16 cellular contexts compared by ENCODE assay signal in the genomic region with DNA sequence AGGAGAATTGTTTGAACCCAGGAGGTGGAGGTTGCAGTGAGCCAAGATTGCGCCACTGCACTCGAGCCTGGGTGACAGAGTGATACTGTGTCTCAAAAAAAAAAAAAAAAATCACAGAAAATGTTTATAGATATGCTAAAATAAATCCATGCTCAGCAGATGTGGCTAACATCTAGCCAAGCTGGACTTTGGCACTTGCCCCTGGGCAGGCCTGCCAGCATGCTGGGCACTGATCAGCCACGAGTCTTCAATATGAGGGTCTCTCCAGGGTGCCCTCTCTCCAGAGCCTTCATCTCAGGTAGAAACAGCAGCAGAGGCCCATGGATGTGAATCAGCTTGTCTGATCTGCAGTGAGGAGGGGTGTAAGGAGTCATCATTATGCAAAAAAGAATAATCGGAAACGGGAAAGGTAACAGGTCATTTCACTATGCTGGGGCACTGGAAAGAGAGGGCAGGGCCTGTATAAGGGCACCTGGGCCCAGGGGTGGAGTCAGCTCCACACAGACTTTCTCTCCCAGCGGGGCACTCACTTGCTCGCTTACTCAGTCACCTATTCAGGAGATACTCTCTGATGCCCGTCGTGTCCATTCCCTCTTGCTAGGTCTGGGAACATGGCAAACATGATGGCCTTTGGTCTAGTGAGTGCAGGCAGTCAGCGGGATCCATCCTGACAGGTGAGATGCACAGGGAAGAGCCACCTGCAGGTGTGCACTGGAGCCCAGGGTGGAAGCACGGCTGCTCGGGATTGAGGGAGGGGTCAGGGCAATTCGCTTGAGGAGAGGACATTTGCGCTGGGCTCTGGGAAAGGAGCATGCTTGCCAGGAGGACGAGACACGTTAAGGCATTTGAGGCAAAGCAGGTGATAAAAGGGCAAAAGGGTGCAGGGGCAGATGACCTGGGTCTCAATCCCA. TPM values are rescaled to one million over a fixed set of nuclear protein-coding genes. Genes with fewer than 3 reads are reported as not detected.
DNase-seq lines count a peak whose midpoint lies in the region; ATAC-seq, FAIRE-seq and TF ChIP-seq lines count a peak whose summit lies in the region.
"Had no signal": no experiment of that assay in that cellular context is flagged by ENCODE, and none has a peak within 500 bp of the region (broad histone marks: within the 10 kb centered on the region; RNA-seq: fewer than 3 reads in every experiment).

No MANE protein-coding gene starts in this region.

- TF ChIP-seq CTCF in RWPE2 (IDR thresholded peaks at IDR 0.05; ENCODE audit: poor library complexity, severe bottlenecking): no peak
- no peak for TF ChIP-seq CTCF in HepG2 (CRISPR knock-in tag; IDR thresholded peaks at IDR 0.05)

- BruUV-seq in HepG2 (replicated peaks; lab: Mats Ljungman, UMichigan): no TSS peak

- TF ChIP-seq POLR2A in HepG2 (IDR thresholded peaks at IDR 0.05; ENCODE audit: insufficient read depth in 1 of 2, low read depth in 2 of 2, low read length in 2 of 2): no peak

- H3K9ac ChIP-seq in HepG2 (ENCODE audit: insufficient read depth, low read depth, low read length): no peak overlapping the region

- no peak overlapping the region for H2AFZ ChIP-seq in HepG2 (ENCODE audit: low read length)

- 8% methylated on average over 13 of the region's 16 CpGs for WGBS in HepG2 (ENCODE audit: low lambda C conversion rate)

- H3K4me3 ChIP-seq in RWPE2 (ENCODE audit: severe bottlenecking) (no peak overlapping the region), HepG2 (replicated peaks in 1 of 3; ENCODE audit: insufficient read depth in 1 of 3, low read depth in 2 of 3, low read length in 3 of 3) (no peak overlapping the region)
- H3K4me3 ChIP-seq: HAP-1 had no signal

- H3K27me3 ChIP-seq in RWPE2 (ENCODE audit: insufficient read depth, poor library complexity, severe bottlenecking): no peaks in the 10 kb centered on the region
- H3K27me3 ChIP-seq in HepG2 (ENCODE audit: control insufficient read depth in 1 of 2, insufficient read depth in 2 of 2, low read length in 2 of 2): peaks cover 0 to 8% of the 10 kb centered on the region in 2 experiments; a peak in 2 of 5 replicates

- no peaks in the 10 kb centered on the region for H4K20me1 ChIP-seq in HepG2 (ENCODE audit: insufficient read depth, low read length)

- no peak for TF ChIP-seq EP300 in HepG2 (IDR thresholded peaks at IDR 0.05; ENCODE audit: low read depth in 2 of 2, low read length in 2 of 2)
- no peak for TF ChIP-seq EP300 in HepG2 (CRISPR knock-in tag; IDR thresholded peaks at IDR 0.05; ENCODE audit: borderline replicate concordance)

- H3K4me1 ChIP-seq in RWPE2 (ENCODE audit: insufficient read depth, poor library complexity, severe bottlenecking): no peaks in the 10 kb centered on the region
- peaks cover 29% of the 10 kb centered on the region for H3K4me1 ChIP-seq in HepG2 (ENCODE audit: insufficient read depth, low read length)
- H3K4me1 ChIP-seq: HAP-1 had no signal

- no peaks in the 10 kb centered on the region for H3K79me2 ChIP-seq in HepG2 (ENCODE audit: insufficient read depth, low read length)

- intact Hi-C loops in HepG2 (cut with micrococcal nuclease; ENCODE audit: unreplicated experiment): no loop called here
- intact Hi-C loops in posterior cingulate gyrus (cut with DNase I): no loop called here

- H3K27ac ChIP-seq in RWPE2 (ENCODE audit: poor library complexity, severe bottlenecking) (no peak overlapping the region), HepG2 (ENCODE audit: extremely low read length, insufficient read depth, low read length) (no peak overlapping the region)

- TF ChIP-seq RAD21 in HepG2 (CRISPR knock-in tag; IDR thresholded peaks at IDR 0.05): no peak

- H3K9me3 ChIP-seq in RWPE2 (ENCODE audit: severe bottlenecking) (no peaks in the 10 kb centered on the region), HepG2 (ENCODE audit: low read length) (no peaks in the 10 kb centered on the region)
- H3K9me3 ChIP-seq: HAP-1 had no signal

- POLR2A ChIA-PET in HepG2 (lab: Yijun Ruan, JAX): interaction anchor here (0.6 kb wide), 1 partner anchor 8 kb away, joined by 3 read pairs; no protein-coding TSS in a partner anchor

- peak; percentile 31 for ATAC-seq in RWPE2 (ENCODE audit: low read depth)
- ATAC-seq in HepG2: peak; percentile 60
- no peak for ATAC-seq in GM21447 (IDR thresholded peaks at IDR 0.05; ENCODE audit: unreplicated experiment)
- ATAC-seq: CD8-positive, alpha-beta T cell; PC-3 had no signal

- H3K36me3 ChIP-seq in RWPE2 (ENCODE audit: low read depth) (no peaks in the 10 kb centered on the region), HepG2 (replicated peaks in 1 of 2; ENCODE audit: control insufficient read depth in 1 of 2, insufficient read depth in 2 of 2, low read length in 2 of 2) (no peaks in the 10 kb centered on the region)
- H3K36me3 ChIP-seq: HAP-1 had no signal

- in situ Hi-C loops in HepG2 (cut with HindIII; ENCODE audit: extremely low pct_ligation_motif_present, low pct_unique_long_range_greater_than_20kb): no loop called here

- peak overlapping the region; percentile 33; the same call in 1 of the 2 replicates for H3K4me2 ChIP-seq in HepG2 (ENCODE audit: low read depth, low read length)

- FAIRE-seq in HepG2 (lab: Jason Lieb, UNC): no peak

- peak; percentile 13 for DNase-seq in COLO668 (lab: John Stamatoyannopoulos, UW; ENCODE audit: unreplicated experiment)
- DNase-seq in DMS53 (lab: John Stamatoyannopoulos, UW): peak; percentile 61
- no peak for DNase-seq in RWPE2 (ENCODE audit: low spot score)
- no peak for DNase-seq in HepG2 (ENCODE audit: low spot score)
- no peak for DNase-seq in COLO829 (ENCODE audit: low spot score)
- no peak for DNase-seq in posterior cingulate gyrus
- DNase-seq: CD8-positive, alpha-beta T cell; EL; Kasumi-1; NCI-H1436 treated with DMSO at 0.1 percent for 48 hours; NCI-H2171; PC-3 had no signal

- CTCF ChIA-PET in HepG2 (lab: Yijun Ruan, JAX; ENCODE audit: low intra/inter-chr PET ratio, low total read pairs): no interaction called here

TF ChIP-seq in HepG2, 621 proteins besides CTCF, POLR2A, EP300 and RAD21 (continues in another document):
- TF ChIP-seq, protein P1, sequence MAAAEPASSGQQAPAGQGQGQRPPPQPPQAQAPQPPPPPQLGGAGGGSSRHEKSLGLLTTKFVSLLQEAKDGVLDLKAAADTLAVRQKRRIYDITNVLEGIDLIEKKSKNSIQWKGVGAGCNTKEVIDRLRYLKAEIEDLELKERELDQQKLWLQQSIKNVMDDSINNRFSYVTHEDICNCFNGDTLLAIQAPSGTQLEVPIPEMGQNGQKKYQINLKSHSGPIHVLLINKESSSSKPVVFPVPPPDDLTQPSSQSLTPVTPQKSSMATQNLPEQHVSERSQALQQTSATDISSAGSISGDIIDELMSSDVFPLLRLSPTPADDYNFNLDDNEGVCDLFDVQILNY (CRISPR knock-in tag; conservative IDR thresholded peaks at IDR 0.05): no peak
- TF ChIP-seq TCF7L2 (IDR thresholded peaks at IDR 0.05; ENCODE audit: low read depth, low read length): no peak

RNA-seq across cellular contexts. Expression of a gene that starts 17.1 kb away (rescaled TPM):
- total RNA-seq in HepG2 (2016; rRNA removed; fragmentation: Illumina TruSeq; extraction: Trizol): 5.1 and 9.2 TPM in 2 replicates
- 7.2 and 9.4 TPM in 2 replicates for total RNA-seq in HepG2 (2016; cell fraction: cytosol; rRNA removed; fragmentation: Illumina TruSeq; extraction: Trizol; ENCODE audit: low read depth)
- 4.4 and 8.7 TPM in 2 replicates for total RNA-seq in HepG2 (2016; cell fraction: insoluble cytoplasmic fraction; rRNA removed; fragmentation: Illumina TruSeq; extraction: Trizol)
- 7.2 and 9.8 TPM in 2 replicates for total RNA-seq in HepG2 (2016; cell fraction: membrane; rRNA removed; fragmentation: Illumina TruSeq; extraction: Trizol)
- 9.4 and 17.1 TPM in 2 replicates for total RNA-seq in HepG2 (2016; cell fraction: nucleus; rRNA removed; fragmentation: Illumina TruSeq; extraction: Trizol)
- polyA plus RNA-seq in HepG2 (2011; rRNA removed): 16.8 and 19.1 TPM in 2 replicates
- 6.8 and 9.5 TPM in 2 replicates for polyA plus RNA-seq in HepG2 (2011; cell fraction: cytosol; rRNA removed)
- 134 and 149 TPM in 2 replicates for polyA plus RNA-seq in HepG2 (2011; cell fraction: nucleus; rRNA removed)
- polyA plus RNA-seq in HepG2 (2012): 37.8 and 52.8 TPM in 2 replicates
- 2.3 and 2.5 TPM in 2 replicates for polyA plus RNA-seq in HepG2 (2016; cell fraction: cytosol; fragmentation: Illumina TruSeq; extraction: Trizol; ENCODE audit: low read depth)
- 15.8 and 20.6 TPM in 2 replicates for polyA plus RNA-seq in HepG2 (2016; cell fraction: insoluble cytoplasmic fraction; fragmentation: Illumina TruSeq; extraction: Trizol; ENCODE audit: low read depth)
- 9.4 and 9.7 TPM in 2 replicates for polyA plus RNA-seq in HepG2 (2016; cell fraction: membrane; fragmentation: Illumina TruSeq; extraction: Trizol; ENCODE audit: low read depth)
- polyA plus RNA-seq in HepG2 (2016; cell fraction: nucleus; fragmentation: Illumina TruSeq; extraction: Trizol; ENCODE audit: insufficient read depth, low read depth): 52.0 and 60.3 TPM in 2 replicates
- polyA minus RNA-seq in HepG2 (2011; rRNA and poly(A)+ RNA removed; ENCODE audit: low replicate concordance): 18.3 and 21.3 TPM in 2 replicates
- polyA minus RNA-seq in HepG2 (2011; cell fraction: cytosol; rRNA and poly(A)+ RNA removed): 16.1 and 19.0 TPM in 2 replicates
- 28.3 and 33.1 TPM in 2 replicates for polyA minus RNA-seq in HepG2 (2011; cell fraction: nucleus; rRNA and poly(A)+ RNA removed)

RNA-seq across cellular contexts. Expression of a gene that starts 29.1 kb away (rescaled TPM):
- total RNA-seq in HepG2 (2016; rRNA removed; fragmentation: Illumina TruSeq; extraction: Trizol): 7.8 and 17.9 TPM in 2 replicates
- total RNA-seq in HepG2 (2016; cell fraction: cytosol; rRNA removed; fragmentation: Illumina TruSeq; extraction: Trizol; ENCODE audit: low read depth): 3.8 and 4.0 TPM in 2 replicates
- total RNA-seq in HepG2 (2016; cell fraction: insoluble cytoplasmic fraction; rRNA removed; fragmentation: Illumina TruSeq; extraction: Trizol): 5.3 and 18.3 TPM in 2 replicates
- total RNA-seq in HepG2 (2016; cell fraction: membrane; rRNA removed; fragmentation: Illumina TruSeq; extraction: Trizol): 7.4 and 8.2 TPM in 2 replicates
- total RNA-seq in HepG2 (2016; cell fraction: nucleus; rRNA removed; fragmentation: Illumina TruSeq; extraction: Trizol): 19.1 and 22.7 TPM in 2 replicates
- polyA plus RNA-seq in HepG2 (2011; rRNA removed): 20.9 and 27.3 TPM in 2 replicates
- 14.0 and 14.6 TPM in 2 replicates for polyA plus RNA-seq in HepG2 (2011; cell fraction: cytosol; rRNA removed)
- 70.0 and 99.3 TPM in 2 replicates for polyA plus RNA-seq in HepG2 (2011; cell fraction: nucleus; rRNA removed)
- polyA plus RNA-seq in HepG2 (2012): 15.8 and 16.5 TPM in 2 replicates
- 2.7 and 3.5 TPM in 2 replicates for polyA plus RNA-seq in HepG2 (2016; cell fraction: cytosol; fragmentation: Illumina TruSeq; extraction: Trizol; ENCODE audit: low read depth)
- polyA plus RNA-seq in HepG2 (2016; cell fraction: insoluble cytoplasmic fraction; fragmentation: Illumina TruSeq; extraction: Trizol; ENCODE audit: low read depth): 6.8 and 7.1 TPM in 2 replicates
- 4.6 and 6.1 TPM in 2 replicates for polyA plus RNA-seq in HepG2 (2016; cell fraction: membrane; fragmentation: Illumina TruSeq; extraction: Trizol; ENCODE audit: low read depth)
- 48.7 and 52.7 TPM in 2 replicates for polyA plus RNA-seq in HepG2 (2016; cell fraction: nucleus; fragmentation: Illumina TruSeq; extraction: Trizol; ENCODE audit: insufficient read depth, low read depth)
- 0.07 and 41.0 TPM in 2 replicates for polyA minus RNA-seq in HepG2 (2011; rRNA and poly(A)+ RNA removed; ENCODE audit: low replicate concordance)
- polyA minus RNA-seq in HepG2 (2011; cell fraction: cytosol; rRNA and poly(A)+ RNA removed): 12.1 and 12.2 TPM in 2 replicates
- polyA minus RNA-seq in HepG2 (2011; cell fraction: nucleus; rRNA and poly(A)+ RNA removed): 15.5 and 15.7 TPM in 2 replicates
- total RNA-seq: NCI-H460 had no signal
- polyA plus RNA-seq: BJ had no signal

Comparison
In these comparisons a context has a peak if more than half of its experiments do, and no peak if none do; other contexts are left out.
1. DNase-seq: peak in COLO668 (single experiment) and DMS53 (single experiment); none in RWPE2 (single experiment), HepG2 (single experiment), COLO829 (single experiment) and posterior cingulate gyrus (0 of 10).